12 cellular contexts compared by ENCODE assay signal in genomic region chr7:122679269-122679709, GRCh38. TPM values are rescaled to one million over a fixed set of nuclear protein-coding genes. Genes with fewer than 3 reads are reported as not detected.
DNase-seq lines count a peak whose midpoint lies in the region; ATAC-seq, FAIRE-seq and TF ChIP-seq lines count a peak whose summit lies in the region.
"Not testable (repeated sequence)": the region's sequence is repeated elsewhere in the genome, so short reads cannot be mapped to it uniquely, and the experiment has no call there.
"Had no signal": no experiment of that assay in that cellular context is flagged by ENCODE, and none has a peak within 500 bp of the region (broad histone marks: within the 10 kb centered on the region; RNA-seq: fewer than 3 reads in every experiment).

No MANE protein-coding gene starts in this region.

- H3K9ac ChIP-seq in HepG2 (ENCODE audit: insufficient read depth, low read depth, low read length), result peak overlapping the region; percentile 74
- H3K9ac ChIP-seq in neural progenitor cell, result not testable (repeated sequence)

- BruUV-seq in HepG2 (replicated peaks; lab: Mats Ljungman, UMichigan), result not testable (repeated sequence)

- TF ChIP-seq CTCF in WTC11 (IDR thresholded peaks at IDR 0.05); hepatocyte (IDR thresholded peaks at IDR 0.05; ENCODE audit: poor library complexity); HepG2 (CRISPR knock-in tag; IDR thresholded peaks at IDR 0.05); neural progenitor cell (IDR thresholded peaks at IDR 0.05); upper lobe of left lung (IDR thresholded peaks at IDR 0.05): not testable (repeated sequence)

- peaks cover 17% of the 10 kb centered on the region for H3K36me3 Mint-ChIP-seq in WTC11
- H3K36me3 Mint-ChIP-seq in neural progenitor cell, result not testable (repeated sequence)

- H3K9me3 Mint-ChIP-seq in WTC11 (peaks cover 19% of the 10 kb centered on the region), neural progenitor cell (peaks cover 14% of the 10 kb centered on the region)

- peaks cover 58% of the 10 kb centered on the region for H3K4me1 Mint-ChIP-seq in WTC11
- peaks cover 38% of the 10 kb centered on the region for H3K4me1 Mint-ChIP-seq in neural progenitor cell

- TF ChIP-seq EP300 in HepG2 (IDR thresholded peaks at IDR 0.05; ENCODE audit: low read depth in 2 of 2, low read length in 2 of 2), result peak in 1 of 2 experiments; percentile 82; a peak in 2 of 4 replicates
- TF ChIP-seq EP300 in HepG2 (CRISPR knock-in tag; IDR thresholded peaks at IDR 0.05; ENCODE audit: borderline replicate concordance), result peak; percentile 87
- TF ChIP-seq EP300 in upper lobe of left lung (IDR thresholded peaks at IDR 0.05), result peak in 2 of 4 donors; percentile 15 to 37

- H3F3A ChIP-seq in neural progenitor cell (ENCODE audit: low read depth), result not testable (repeated sequence)

- CTCF ChIA-PET in WTC11 (lab: Charles Lee); HepG2 (lab: Yijun Ruan, JAX; ENCODE audit: low intra/inter-chr PET ratio, low total read pairs): not testable (repeated sequence)

- H3K36me3 ChIP-seq in hepatocyte (replicated peaks; ENCODE audit: insufficient read depth, low read depth); HepG2 (replicated peaks in 1 of 2; ENCODE audit: control insufficient read depth in 1 of 2, insufficient read depth in 2 of 2, low read length in 2 of 2); neural progenitor cell; upper lobe of left lung: not testable (repeated sequence)

- not testable (repeated sequence) for H3K27me3 Mint-ChIP-seq in WTC11 (ENCODE audit: low read depth); neural progenitor cell (ENCODE audit: insufficient read depth, low read depth)

- not testable (repeated sequence) for TF ChIP-seq RAD21 in HepG2 (CRISPR knock-in tag; IDR thresholded peaks at IDR 0.05)

- WGBS in hepatocyte (ENCODE audit: low lambda C conversion rate, missing lambda C conversion rate), result 22% methylated on average over 9 of the region's 9 CpGs
- 0% methylated on average over 7 of the region's 9 CpGs for WGBS in HepG2 (ENCODE audit: low lambda C conversion rate)
- WGBS in upper lobe of left lung, 2 donors, result 61 to 65% methylated on average over 7 to 9 of the region's 9 CpGs

- FAIRE-seq in HepG2 (lab: Jason Lieb, UNC), result peak; percentile 67

- H3K4me2 ChIP-seq in hepatocyte (peak overlapping the region; percentile 17), HepG2 (ENCODE audit: low read depth, low read length) (peak overlapping the region; percentile 72)
- not testable (repeated sequence) for H3K4me2 ChIP-seq in neural progenitor cell

- H3K4me3 Mint-ChIP-seq in WTC11, result peak overlapping the region; percentile 48
- peak overlapping the region; percentile 2 for H3K4me3 Mint-ChIP-seq in neural progenitor cell

- not testable (repeated sequence) for H2AFZ ChIP-seq in hepatocyte; neural progenitor cell (replicated peaks)
- H2AFZ ChIP-seq in HepG2 (ENCODE audit: low read length), result peak overlapping the region; percentile 42

- peak in 1 of 2 experiments; percentile 44; a peak in 1 of 4 replicates for TF ChIP-seq POLR2A in HepG2 (IDR thresholded peaks at IDR 0.05; ENCODE audit: insufficient read depth in 1 of 2, low read depth in 2 of 2, low read length in 2 of 2)
- TF ChIP-seq POLR2A in upper lobe of left lung (IDR thresholded peaks at IDR 0.05), result not testable (repeated sequence)

- H3K27me3 ChIP-seq in hepatocyte; HepG2 (ENCODE audit: control insufficient read depth in 1 of 2, insufficient read depth in 2 of 2, low read length in 2 of 2); neural progenitor cell; upper lobe of left lung: not testable (repeated sequence)

- H3K27ac Mint-ChIP-seq in WTC11 (peak overlapping the region; percentile 100), neural progenitor cell (peak overlapping the region; percentile 51)

- H3K9me2 ChIP-seq in hepatocyte (replicated peaks; ENCODE audit: insufficient read depth), result not testable (repeated sequence)

- in situ Hi-C loops in HepG2 (cut with HindIII; ENCODE audit: extremely low pct_ligation_motif_present, low pct_unique_long_range_greater_than_20kb), result not testable (repeated sequence)

- peak overlapping the region; percentile 92 for H3K27ac ChIP-seq in hepatocyte
- H3K27ac ChIP-seq in HepG2 (ENCODE audit: extremely low read length, insufficient read depth, low read length), result peak overlapping the region; percentile 95
- H3K27ac ChIP-seq in neural progenitor cell, result not testable (repeated sequence)
- peak overlapping the region in 3 of 4 donors; percentile 27 to 47 (median 33) for H3K27ac ChIP-seq in upper lobe of left lung

- intact Hi-C loops in HepG2 (cut with micrococcal nuclease; ENCODE audit: unreplicated experiment), result loop anchor here (1.0 to 2.0 kb wide), 3 partner anchors 17 to 207 kb away; partner anchors contain the start of gene CADPS2

- ATAC-seq in WTC11 (peak; percentile 75), HepG2 (peak; percentile 88)
- ATAC-seq in upper lobe of left lung (ENCODE audit: low FRiP score in 2 of 2), result not testable (repeated sequence)

- H3K4me3 ChIP-seq in hepatocyte, neural progenitor cell, upper lobe of left lung: not testable (repeated sequence)
- peak overlapping the region in 1 of 3 experiments; percentile 50; a peak in 1 of 6 replicates for H3K4me3 ChIP-seq in HepG2 (replicated peaks in 1 of 3; ENCODE audit: insufficient read depth in 1 of 3, low read depth in 2 of 3, low read length in 3 of 3)

- POLR2A ChIA-PET in WTC11 (lab: Charles Lee), result not testable (repeated sequence)
- POLR2A ChIA-PET in HepG2 (lab: Yijun Ruan, JAX), result interaction anchor here (0.8 to 1.3 kb wide), 5 partner anchors 10 to 206 kb away, joined by 3 to 4 read pairs (median 3); no protein-coding TSS in a partner anchor

- not testable (repeated sequence) for H3K9me3 ChIP-seq in hepatocyte (ENCODE audit: low read depth); HepG2 (ENCODE audit: low read length); neural progenitor cell (ENCODE audit: low read depth); upper lobe of left lung

- not testable (repeated sequence) for H4K20me1 ChIP-seq in hepatocyte (ENCODE audit: insufficient read depth, poor library complexity, severe bottlenecking); HepG2 (ENCODE audit: insufficient read depth, low read length); neural progenitor cell (ENCODE audit: low read depth)

- not testable (repeated sequence) for H3K79me2 ChIP-seq in hepatocyte; HepG2 (ENCODE audit: insufficient read depth, low read length); neural progenitor cell (ENCODE audit: low read depth)

- not testable (repeated sequence) for H3K4me1 ChIP-seq in hepatocyte (ENCODE audit: insufficient read depth); neural progenitor cell
- H3K4me1 ChIP-seq in HepG2 (ENCODE audit: insufficient read depth, low read length) (peaks cover 49% of the 10 kb centered on the region), upper lobe of left lung (peaks cover 0 to 12% (median 4%) of the 10 kb centered on the region in 4 donors)

- DNase-seq in DMS53 treated with DMSO at 0.1 percent for 48 hours (lab: John Stamatoyannopoulos, UW; ENCODE audit: unreplicated experiment) (peak; percentile 91), LoVo (ENCODE audit: low spot score) (peak; percentile 34), NCI-H510A treated with DMSO at 0.1 percent for 48 hours (lab: John Stamatoyannopoulos, UW) (peak; percentile 49), WTC11 (ENCODE audit: low spot score) (peak; percentile 88), hepatocyte (ENCODE audit: low spot score) (peak; percentile 37), HepG2 (ENCODE audit: low spot score) (peak; percentile 96), upper lobe of left lung (peak in 1 of 2 donors; percentile 59)
- DNase-seq in neural progenitor cell (ENCODE audit: low spot score), result not testable (repeated sequence)

RNA-seq across cellular contexts. Expression of gene RNF133, which starts 19.6 kb away (rescaled TPM):
- 0.11 to 0.15 TPM in 2 of 3 replicates, not detected in the other for total RNA-seq in WTC11 (2021)
- total RNA-seq in hepatocyte, result 1.9 and 2.2 TPM in 2 replicates
- 0.10 TPM in 1 of 2 replicates, not detected in the other for polyA plus RNA-seq in hepatocyte
- 0.27 and 1.00 TPM in 2 replicates for total RNA-seq in HepG2 (2016; rRNA removed; fragmentation: Illumina TruSeq; extraction: Trizol)
- not detected in 2 replicates for total RNA-seq in HepG2 (2016; cell fraction: cytosol; rRNA removed; fragmentation: Illumina TruSeq; extraction: Trizol; ENCODE audit: low read depth)
- total RNA-seq in HepG2 (2016; cell fraction: insoluble cytoplasmic fraction; rRNA removed; fragmentation: Illumina TruSeq; extraction: Trizol), result 1.2 TPM in 1 of 2 replicates, not detected in the other
- 0.15 TPM in 1 of 2 replicates, not detected in the other for total RNA-seq in HepG2 (2016; cell fraction: membrane; rRNA removed; fragmentation: Illumina TruSeq; extraction: Trizol)
- 9.2 and 12.5 TPM in 2 replicates for total RNA-seq in HepG2 (2016; cell fraction: nucleus; rRNA removed; fragmentation: Illumina TruSeq; extraction: Trizol)
- polyA plus RNA-seq in HepG2 (2011; rRNA removed), result 0.07 and 0.13 TPM in 2 replicates
- not detected in 2 replicates for polyA plus RNA-seq in HepG2 (2011; cell fraction: cytosol; rRNA removed)
- polyA plus RNA-seq in HepG2 (2011; cell fraction: nucleus; rRNA removed), result 0.21 and 0.29 TPM in 2 replicates
- not detected in 2 replicates for polyA plus RNA-seq in HepG2 (2012)
- not detected in 2 replicates for polyA plus RNA-seq in HepG2 (2016; cell fraction: cytosol; fragmentation: Illumina TruSeq; extraction: Trizol; ENCODE audit: low read depth)
- not detected in 2 replicates for polyA plus RNA-seq in HepG2 (2016; cell fraction: insoluble cytoplasmic fraction; fragmentation: Illumina TruSeq; extraction: Trizol; ENCODE audit: low read depth)
- not detected in 2 replicates for polyA plus RNA-seq in HepG2 (2016; cell fraction: membrane; fragmentation: Illumina TruSeq; extraction: Trizol; ENCODE audit: low read depth)
- polyA plus RNA-seq in HepG2 (2016; cell fraction: nucleus; fragmentation: Illumina TruSeq; extraction: Trizol; ENCODE audit: insufficient read depth, low read depth), result 0.55 and 1.00 TPM in 2 replicates
- polyA minus RNA-seq in HepG2 (2011; rRNA and poly(A)+ RNA removed; ENCODE audit: low replicate concordance), result 0.16 and 0.38 TPM in 2 replicates
- not detected in 2 replicates for polyA minus RNA-seq in HepG2 (2011; cell fraction: cytosol; rRNA and poly(A)+ RNA removed)
- polyA minus RNA-seq in HepG2 (2011; cell fraction: nucleus; rRNA and poly(A)+ RNA removed), result 19.5 and 21.5 TPM in 2 replicates
- 0.09 and 0.53 TPM in 2 replicates for total RNA-seq in neural progenitor cell (ENCODE audit: low replicate concordance)
- total RNA-seq in upper lobe of left lung, result 10 to 100 TPM in 1 of 6 donors, 1 to 10 TPM in 5; 1.0 to 22.0 (median 3.9) TPM
- total RNA-seq: activated CD4-positive, alpha-beta memory T cell treated with anti-CD3 and anti-CD28 coated beads, Interleukin-2, amount 10 ng/mL, durations not matched to agents 7 days and 5 days; epithelial cell of proximal tubule; T-helper 17 cell had no signal

RNA-seq across cellular contexts. Expression of gene RNF148, which starts 23.4 kb away (rescaled TPM):
- 0.17 to 0.32 TPM in 2 of 3 replicates, not detected in the other for total RNA-seq in WTC11 (2021)
- total RNA-seq in hepatocyte, result 2.2 and 3.8 TPM in 2 replicates
- polyA plus RNA-seq in hepatocyte, result 0.48 TPM in 1 of 2 replicates, not detected in the other
- total RNA-seq in HepG2 (2016; rRNA removed; fragmentation: Illumina TruSeq; extraction: Trizol), result 0.15 and 1.6 TPM in 2 replicates
- not detected in 2 replicates for total RNA-seq in HepG2 (2016; cell fraction: cytosol; rRNA removed; fragmentation: Illumina TruSeq; extraction: Trizol; ENCODE audit: low read depth)
- 0.19 and 1.1 TPM in 2 replicates for total RNA-seq in HepG2 (2016; cell fraction: insoluble cytoplasmic fraction; rRNA removed; fragmentation: Illumina TruSeq; extraction: Trizol)
- 0.25 and 0.28 TPM in 2 replicates for total RNA-seq in HepG2 (2016; cell fraction: membrane; rRNA removed; fragmentation: Illumina TruSeq; extraction: Trizol)
- 8.6 and 10.3 TPM in 2 replicates for total RNA-seq in HepG2 (2016; cell fraction: nucleus; rRNA removed; fragmentation: Illumina TruSeq; extraction: Trizol)
- 0.16 TPM in 1 of 2 replicates, not detected in the other for polyA plus RNA-seq in HepG2 (2011; rRNA removed)
- 0.08 TPM in 1 of 2 replicates, not detected in the other for polyA plus RNA-seq in HepG2 (2011; cell fraction: cytosol; rRNA removed)
- polyA plus RNA-seq in HepG2 (2011; cell fraction: nucleus; rRNA removed), result 0.61 and 0.69 TPM in 2 replicates
- polyA plus RNA-seq in HepG2 (2012), result not detected in 2 replicates
- 0.12 and 0.19 TPM in 2 replicates for polyA plus RNA-seq in HepG2 (2016; cell fraction: cytosol; fragmentation: Illumina TruSeq; extraction: Trizol; ENCODE audit: low read depth)
- not detected in 2 replicates for polyA plus RNA-seq in HepG2 (2016; cell fraction: insoluble cytoplasmic fraction; fragmentation: Illumina TruSeq; extraction: Trizol; ENCODE audit: low read depth)
- 0.13 and 0.38 TPM in 2 replicates for polyA plus RNA-seq in HepG2 (2016; cell fraction: membrane; fragmentation: Illumina TruSeq; extraction: Trizol; ENCODE audit: low read depth)
- polyA plus RNA-seq in HepG2 (2016; cell fraction: nucleus; fragmentation: Illumina TruSeq; extraction: Trizol; ENCODE audit: insufficient read depth, low read depth), result 1.0 TPM in 1 of 2 replicates, not detected in the other
- 0.68 and 2.4 TPM in 2 replicates for polyA minus RNA-seq in HepG2 (2011; rRNA and poly(A)+ RNA removed; ENCODE audit: low replicate concordance)
- polyA minus RNA-seq in HepG2 (2011; cell fraction: cytosol; rRNA and poly(A)+ RNA removed), result not detected in 2 replicates
- polyA minus RNA-seq in HepG2 (2011; cell fraction: nucleus; rRNA and poly(A)+ RNA removed), result 32.3 and 35.0 TPM in 2 replicates
- 0.11 and 0.40 TPM in 2 replicates for total RNA-seq in neural progenitor cell (ENCODE audit: low replicate concordance)
- 10 to 100 TPM in 2 of 6 donors, 1 to 10 TPM in 4; 1.2 to 12.6 (median 7.6) TPM for total RNA-seq in upper lobe of left lung
- total RNA-seq: activated CD4-positive, alpha-beta memory T cell treated with anti-CD3 and anti-CD28 coated beads, Interleukin-2, amount 10 ng/mL, durations not matched to agents 7 days and 5 days; left ventricle myocardium inferior; T-helper 17 cell had no signal
